In the genomic region with DNA sequence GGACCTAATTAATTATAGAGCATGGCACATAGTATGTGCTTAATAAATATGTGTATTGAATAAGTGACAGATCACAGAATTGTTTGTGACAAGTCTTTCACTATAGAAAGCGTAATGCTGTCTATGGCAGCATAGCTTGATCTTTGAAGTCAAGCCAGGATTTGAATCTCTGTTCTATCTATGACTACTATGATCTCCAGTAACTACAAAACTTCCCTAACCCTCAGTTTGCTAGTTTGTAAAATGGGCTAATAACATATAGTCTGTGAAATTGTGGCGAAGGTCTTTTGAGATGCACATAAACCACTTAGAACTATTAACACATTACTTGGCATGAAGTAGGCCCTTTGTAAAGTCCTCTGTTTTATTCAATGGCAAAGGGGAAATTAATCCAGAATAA, we compare ENCODE assay signal across 21 cellular contexts. TPM values are rescaled to one million over a fixed set of nuclear protein-coding genes. Genes with fewer than 3 reads are reported as not detected.
A peak's percentile ranks its signal among the peaks of the same experiment; 100 is the strongest.
DNase-seq lines count a peak whose midpoint lies in the region; ATAC-seq, FAIRE-seq and TF ChIP-seq lines count a peak whose summit lies in the region.
"Had no signal": no experiment of that assay in that cellular context is flagged by ENCODE, and none has a peak within 500 bp of the region (broad histone marks: within the 10 kb centered on the region; RNA-seq: fewer than 3 reads in every experiment).

No MANE protein-coding gene starts in this region.

- DNase-seq in left ventricle myocardium inferior (no peak), Right ventricle myocardium inferior (ENCODE audit: missing footprints) (no peak), K562 (ENCODE audit: extremely low read depth in 1 of 4, low spot score in 3 of 4) (no peak), uterus (no peak)
- DNase-seq in stimulated activated CD4-positive, alpha-beta T cell treated with anti-CD3 and anti-CD28 coated beads, Interleukin-1b, Interleukin-23, amount 100 ng/mL, for 48 hours: no peak
- DNase-seq: activated B cell treated with CpG ODN at 0.5 μM for 24 hours; activated CD4-positive, alpha-beta T cell treated with anti-CD3 and anti-CD28 coated beads, Interleukin-2, amount 50 U/mL, for 48 hours; activated CD8-positive, alpha-beta memory T cell treated with anti-CD3 and anti-CD28 coated beads, Interleukin-2, amount 50 U/mL, for 48 hours; DMS79; dorsolateral prefrontal cortex; H9; NCI-H2029 treated with DMSO at 0.1 percent for 48 hours; NCI-H2227 treated with DMSO at 0.1 percent for 48 hours; nephron progenitor cell had no signal

- H3K27ac ChIP-seq in left ventricle myocardium inferior (replicated peaks) (peak overlapping the region; percentile 75), K562 (ENCODE audit: extremely low read depth, low read depth, low read length) (no peak overlapping the region), uterus (peak overlapping the region; percentile 71 to 76)
- H3K27ac ChIP-seq: BLaER1, dorsolateral prefrontal cortex, parathyroid adenoma had no signal

- intact Hi-C loops in left ventricle myocardium inferior (cut with micrococcal nuclease): no loop called here
- intact Hi-C loops in Right ventricle myocardium inferior (cut with DNase I): no loop called here
- intact Hi-C loops in K562 (cut with micrococcal nuclease): no loop called here
- intact Hi-C loops in uterus (cut with DNase I; ENCODE audit: low total_unique reads): no loop called here

- no peak overlapping the region for H3K4me2 ChIP-seq in K562 (ENCODE audit: insufficient read depth, low read length)
- H3K4me2 ChIP-seq: BLaER1 had no signal

- no peak for TF ChIP-seq POLR2A in K562 (conservative IDR thresholded peaks at IDR 0.05)
- no peak for TF ChIP-seq POLR2A in uterus (IDR thresholded peaks at IDR 0.05)

- peaks cover 10% of the 10 kb centered on the region for H3K79me2 ChIP-seq in K562 (ENCODE audit: control insufficient read depth, insufficient read depth, low read length)
- H3K79me2 ChIP-seq: parathyroid adenoma had no signal

- in situ Hi-C loops in K562 (cut with MboI): no loop called here

- POLR2A ChIA-PET in K562 (lab: Yijun Ruan, JAX): no interaction called here

- no TSS peak for BruUV-seq in K562 (replicated peaks; lab: Mats Ljungman, UMichigan)

- H3K4me3 ChIP-seq in left ventricle myocardium inferior (peak overlapping the region; percentile 5), K562 (no peak overlapping the region), mucosa of stomach (ENCODE audit: low read length) (no peak overlapping the region), uterus (no peak overlapping the region)
- H3K4me3 ChIP-seq: ascending aorta, BLaER1, dorsolateral prefrontal cortex had no signal

- TF ChIP-seq CTCF in left ventricle myocardium inferior (IDR thresholded peaks at IDR 0.05; ENCODE audit: borderline replicate concordance): no peak
- TF ChIP-seq CTCF in K562 (IDR thresholded peaks at IDR 0.05 in 2 of 3, conservative IDR thresholded peaks at IDR 0.05 in 1 of 3; ENCODE audit: insufficient read depth in 2 of 3, low read depth in 1 of 3, low read length in 3 of 3): no peak
- TF ChIP-seq CTCF in uterus (IDR thresholded peaks at IDR 0.05): no peak

- no peaks in the 10 kb centered on the region for H3K9me1 ChIP-seq in K562 (ENCODE audit: control insufficient read depth, insufficient read depth, low read length)

- no peaks in the 10 kb centered on the region for H4K20me1 ChIP-seq in K562 (replicated peaks; ENCODE audit: control insufficient read depth, insufficient read depth, low read length)
- H4K20me1 ChIP-seq: BLaER1 had no signal

- TF ChIP-seq RAD21 in K562 (CRISPR knock-in tag; conservative IDR thresholded peaks at IDR 0.05 in 1 of 2, IDR thresholded peaks at IDR 0.05 in 1 of 2): no peak

- peak overlapping the region in 1 of 2 experiments; percentile 44; a peak in 1 of 4 replicates for H3K9ac ChIP-seq in K562 (ENCODE audit: insufficient read depth in 1 of 2, low read depth in 2 of 2, low read length in 2 of 2)
- H3K9ac ChIP-seq in mucosa of stomach (ENCODE audit: low read length): peak overlapping the region; percentile 41
- H3K9ac ChIP-seq: BLaER1, parathyroid adenoma had no signal

- no peak for TF ChIP-seq EP300 in K562 (IDR thresholded peaks at IDR 0.05; ENCODE audit: low read length)

- WGBS in K562 (ENCODE audit: insufficient coverage, low coverage, missing lambda C conversion rate): 83% methylated on average over 2 of the region's 2 CpGs

- peak overlapping the region; percentile 98 for H2AFZ ChIP-seq in K562 (ENCODE audit: low read depth, low read length)
- H2AFZ ChIP-seq: parathyroid adenoma had no signal

- CTCF ChIA-PET in K562 (lab: Yijun Ruan, JAX; ENCODE audit: low intra/inter-chr PET ratio): no interaction called here

- H3K27me3 ChIP-seq in left ventricle myocardium inferior (ENCODE audit: low read depth) (peaks cover 25% of the 10 kb centered on the region), K562 (ENCODE audit: control insufficient read depth in 2 of 2, insufficient read depth in 2 of 2, low read length in 2 of 2) (no peaks in the 10 kb centered on the region), mucosa of stomach (ENCODE audit: control insufficient read depth, insufficient read depth, low read length) (peaks cover 3% of the 10 kb centered on the region), uterus (no peaks in the 10 kb centered on the region)
- H3K27me3 ChIP-seq: ascending aorta, BLaER1 had no signal

- ATAC-seq in Right ventricle myocardium inferior: no peak
- no peak for ATAC-seq in K562
- ATAC-seq in HG03520 (IDR thresholded peaks at IDR 0.05; ENCODE audit: unreplicated experiment): no peak
- no peak for ATAC-seq in GM21515 (IDR thresholded peaks at IDR 0.05; ENCODE audit: unreplicated experiment)
- ATAC-seq: left lobe of liver had no signal

- H3K9me3 ChIP-seq in left ventricle myocardium inferior (replicated peaks): no peaks in the 10 kb centered on the region
- H3K9me3 ChIP-seq in K562 (replicated peaks; ENCODE audit: control insufficient read depth, insufficient read depth, low read depth, low read length): no peaks in the 10 kb centered on the region
- H3K9me3 ChIP-seq in mucosa of stomach (ENCODE audit: control insufficient read depth, low read length): no peaks in the 10 kb centered on the region
- no peaks in the 10 kb centered on the region for H3K9me3 ChIP-seq in uterus
- H3K9me3 ChIP-seq: ascending aorta had no signal

- no peak for FAIRE-seq in K562 (lab: Jason Lieb, UNC)

- H3K36me3 ChIP-seq in left ventricle myocardium inferior (no peaks in the 10 kb centered on the region), K562 (ENCODE audit: control insufficient read depth, insufficient read depth, low read length) (no peaks in the 10 kb centered on the region), mucosa of stomach (ENCODE audit: control insufficient read depth, insufficient read depth, low read length) (no peaks in the 10 kb centered on the region), uterus (no peaks in the 10 kb centered on the region)
- H3K36me3 ChIP-seq: ascending aorta, BLaER1 had no signal

- H3K4me1 ChIP-seq in left ventricle myocardium inferior: peaks cover 75% of the 10 kb centered on the region
- H3K4me1 ChIP-seq in K562 (replicated peaks in 1 of 2; ENCODE audit: control insufficient read depth in 2 of 2, insufficient read depth in 2 of 2, low read length in 2 of 2): peaks cover 15 to 19% of the 10 kb centered on the region in 2 experiments
- peaks cover 35% of the 10 kb centered on the region for H3K4me1 ChIP-seq in mucosa of stomach (ENCODE audit: control insufficient read depth, insufficient read depth, low read length)
- no peaks in the 10 kb centered on the region for H3K4me1 ChIP-seq in uterus
- H3K4me1 ChIP-seq: BLaER1, parathyroid adenoma had no signal

TF ChIP-seq in K562, 482 proteins besides CTCF, POLR2A, EP300 and RAD21 (continues in another document):
- TF ChIP-seq, protein P1, sequence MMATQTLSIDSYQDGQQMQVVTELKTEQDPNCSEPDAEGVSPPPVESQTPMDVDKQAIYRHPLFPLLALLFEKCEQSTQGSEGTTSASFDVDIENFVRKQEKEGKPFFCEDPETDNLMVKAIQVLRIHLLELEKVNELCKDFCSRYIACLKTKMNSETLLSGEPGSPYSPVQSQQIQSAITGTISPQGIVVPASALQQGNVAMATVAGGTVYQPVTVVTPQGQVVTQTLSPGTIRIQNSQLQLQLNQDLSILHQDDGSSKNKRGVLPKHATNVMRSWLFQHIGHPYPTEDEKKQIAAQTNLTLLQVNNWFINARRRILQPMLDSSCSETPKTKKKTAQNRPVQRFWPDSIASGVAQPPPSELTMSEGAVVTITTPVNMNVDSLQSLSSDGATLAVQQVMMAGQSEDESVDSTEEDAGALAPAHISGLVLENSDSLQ (IDR thresholded peaks at IDR 0.05): no peak
- TF ChIP-seq PRPF4 (IDR thresholded peaks at IDR 0.05; ENCODE audit: insufficient read depth, low read depth, low read length, poor library complexity, severe bottlenecking) (no peak), ZSCAN29 (IDR thresholded peaks at IDR 0.05) (no peak), ZNF121 (CRISPR knock-in tag; conservative IDR thresholded peaks at IDR 0.05) (no peak), KDM1A (IDR thresholded peaks at IDR 0.05) (peak; percentile 71 to 77), CHD4 (IDR thresholded peaks at IDR 0.05; ENCODE audit: insufficient read depth, insufficient replicate concordance, low read depth, low read length, poor library complexity, severe bottlenecking) (peak; percentile 83), HDAC2 (IDR thresholded peaks at IDR 0.05) (peak; percentile 46; the same call in 1 of the 2 replicates), RBM25 (IDR thresholded peaks at IDR 0.05; ENCODE audit: low read depth, low read length, severe bottlenecking) (peak; percentile 95)

RNA-seq across cellular contexts. Expression of gene FHL2, which starts 4.0 kb away (rescaled TPM):
- total RNA-seq in left ventricle myocardium inferior: 2,742 TPM
- 1,619 TPM for total RNA-seq in Right ventricle myocardium inferior
- total RNA-seq in K562 (2011; cell fraction: chromatin; rRNA removed; ENCODE audit: low replicate concordance): 11.6 and 14.9 TPM in 2 replicates
- 8.7 and 15.1 TPM in 2 replicates for total RNA-seq in K562 (2011; cell fraction: nucleolus; rRNA removed)
- 14.7 and 16.9 TPM in 2 replicates for total RNA-seq in K562 (2011; cell fraction: nucleoplasm; rRNA removed)
- total RNA-seq in K562 (2014; rRNA removed): 24.9 and 30.4 TPM in 2 replicates
- 20.4 and 23.9 TPM in 2 replicates for total RNA-seq in K562 (2014; rRNA removed; fragmentation: Illumina TruSeq; extraction: Trizol)
- total RNA-seq in K562 (2015; rRNA removed; fragmentation: Illumina TruSeq; extraction: Trizol): 13.9 and 14.4 TPM in 2 replicates
- total RNA-seq in K562 (2021): 31.4 and 33.6 TPM in 2 replicates
- polyA plus RNA-seq in K562 (2011; rRNA removed): 7.5 and 24.2 TPM in 2 replicates
- polyA plus RNA-seq in K562 (2011; cell fraction: cytosol; rRNA removed): 10.0 and 28.0 TPM in 2 replicates
- polyA plus RNA-seq in K562 (2011; cell fraction: nucleus; rRNA removed): 3.5 and 10.2 TPM in 2 replicates
- 28.9 and 53.6 TPM in 2 replicates for polyA plus RNA-seq in K562 (2012)
- 31.3 and 33.1 TPM in 2 replicates for polyA plus RNA-seq in K562 (2014; fragmentation: Illumina TruSeq; extraction: Trizol)
- polyA plus RNA-seq in K562 (2014; fragmentation: Nextera tagmentation; extraction: Ambion mirVana): 10 to 100 TPM; 13.7 to 16.6 TPM
- 32.5 and 34.5 TPM in 2 replicates for polyA plus RNA-seq in K562 (2014; rRNA removed)
- polyA minus RNA-seq in K562 (2011; rRNA and poly(A)+ RNA removed): 9.1 and 18.7 TPM in 2 replicates
- polyA minus RNA-seq in K562 (2011; cell fraction: cytosol; rRNA and poly(A)+ RNA removed): 5.1 and 5.5 TPM in 2 replicates
- 1.9 and 10.8 TPM in 2 replicates for polyA minus RNA-seq in K562 (2011; cell fraction: nucleus; rRNA and poly(A)+ RNA removed)
- 100 to 1,000 TPM in 1 of 4 donors, 10 to 100 TPM in 3; 27.4 to 100 (median 62.7) TPM for total RNA-seq in uterus

Comparison
In these comparisons a context has a peak if more than half of its experiments do, and no peak if none do; other contexts are left out.
1. RNA of gene FHL2, which starts 4.0 kb away (total RNA-seq): 2,742 TPM in left ventricle myocardium inferior (single experiment) and 1,619 TPM in Right ventricle myocardium inferior (single experiment); 27.4 to 100 TPM in uterus and 8.7 to 33.6 TPM in K562; every median in the first group is over 10 times any median in the second.